In genomic region chr3:100709840-100710235, GRCh38 we compare ENCODE assay signal across 8 cellular contexts. TPM values are rescaled to one million over a fixed set of nuclear protein-coding genes. Genes with fewer than 3 reads are reported as not detected.
DNase-seq lines count a peak whose midpoint lies in the region; ATAC-seq and TF ChIP-seq lines count a peak whose summit lies in the region.

No MANE protein-coding gene starts in this region.

- ATAC-seq in HG03196 (IDR thresholded peaks at IDR 0.05; ENCODE audit: unreplicated experiment), result no peak

- peak overlapping the region; percentile 85 for H3K4me3 ChIP-seq in epithelial cell of proximal tubule (ENCODE audit: low read depth, low read length)

- DNase-seq in DMS79 treated with DMSO at 0.1 percent for 48 hours (lab: John Stamatoyannopoulos, UW) (peak; percentile 4), DMS79 (lab: John Stamatoyannopoulos, UW) (no peak), NCI-H1092 (lab: John Stamatoyannopoulos, UW) (peak; percentile 11), epithelial cell of proximal tubule (ENCODE audit: low read depth) (no peak), mucosa of gallbladder (ENCODE audit: low spot score) (peak; percentile 13), stromal cell of bone marrow (ENCODE audit: low read depth) (peak; percentile 14)
- peak; percentile 70 for DNase-seq in activated CD8-positive, alpha-beta memory T cell treated with anti-CD3 and anti-CD28 coated beads for 24 hours

- TF ChIP-seq CTCF in epithelial cell of proximal tubule (conservative IDR thresholded peaks at IDR 0.05; ENCODE audit: low read depth, low read length), result no peak

RNA-seq across cellular contexts. Expression of gene TFG, which starts 0.5 kb away (rescaled TPM):
- total RNA-seq in epithelial cell of proximal tubule (107 and 125 TPM in 2 replicates), mucosa of gallbladder (112 TPM)

Comparison
In these comparisons a context has a peak if more than half of its experiments do, and no peak if none do; other contexts are left out.
1. DNase-seq: peak in DMS79 treated with DMSO at 0.1 percent for 48 hours (single experiment), NCI-H1092 (single experiment), activated CD8-positive, alpha-beta memory T cell treated with anti-CD3 and anti-CD28 coated beads for 24 hours (single experiment), mucosa of gallbladder (single experiment) and stromal cell of bone marrow (single experiment); none in DMS79 (single experiment) and epithelial cell of proximal tubule (single experiment).